Comparison of ENCODE assay signal across 9 cellular contexts in the genomic region with DNA sequence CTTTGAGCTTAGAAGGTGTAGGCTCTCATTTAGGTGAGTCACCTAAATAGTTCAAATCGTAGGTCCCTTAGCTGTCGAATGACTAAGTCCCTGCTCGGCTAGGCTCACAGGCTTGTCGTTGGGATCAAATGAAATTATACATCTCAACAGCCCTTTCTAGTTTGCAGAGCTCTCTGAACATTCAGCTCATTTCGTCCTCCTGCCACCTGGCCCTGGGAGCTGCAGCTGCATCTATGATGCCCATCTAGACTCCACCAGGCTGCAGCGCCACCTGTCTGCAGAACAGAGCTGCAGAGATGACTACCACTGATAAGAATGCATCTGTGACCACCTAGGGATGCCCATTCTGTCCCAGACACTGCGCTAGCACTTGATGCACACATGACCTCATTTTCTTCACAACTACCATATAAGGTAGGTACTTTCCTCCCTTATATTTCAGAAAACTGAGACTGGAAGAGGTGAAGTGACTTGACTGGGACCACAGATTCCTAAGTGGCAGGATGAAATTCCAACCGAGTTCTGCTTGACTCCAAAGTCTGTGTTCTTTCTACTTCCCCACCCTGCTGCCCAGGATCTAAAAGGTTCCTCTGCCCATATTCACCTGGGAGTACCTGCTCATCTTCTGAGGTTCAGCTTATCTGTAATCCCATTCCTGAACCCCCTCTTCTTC.
DNase-seq lines count a peak whose midpoint lies in the region; ATAC-seq and TF ChIP-seq lines count a peak whose summit lies in the region.
"Had no signal": no experiment of that assay in that cellular context is flagged by ENCODE, and none has a peak within 500 bp of the region (broad histone marks: within the 10 kb centered on the region; RNA-seq: fewer than 3 reads in every experiment).

No MANE protein-coding gene starts in this region.

- H3K4me3 ChIP-seq in WI38 (ENCODE audit: low read depth, low read length) (no peak overlapping the region), fibroblast of mammary gland (ENCODE audit: control insufficient read depth, low read depth, low read length) (no peak overlapping the region), uterus (no peak overlapping the region)

- no peak for TF ChIP-seq POLR2A in uterus (IDR thresholded peaks at IDR 0.05)

- peak overlapping the region; percentile 67 for H3K4me3 Mint-ChIP-seq in HFFc6
- H3K4me3 Mint-ChIP-seq: activated naive CD4-positive, alpha-beta T cell treated with anti-CD3 and anti-CD28 coated beads, Interleukin-2, amount 50 U/mL, for 24 hours had no signal

- H3K36me3 ChIP-seq in uterus, result no peaks in the 10 kb centered on the region

- TF ChIP-seq CTCF in HFFc6 (IDR thresholded peaks at IDR 0.05) (peak; percentile 92), WI38 (IDR thresholded peaks at IDR 0.05; ENCODE audit: low read depth, low read length) (peak; percentile 71), fibroblast of mammary gland (conservative IDR thresholded peaks at IDR 0.05; ENCODE audit: control insufficient read depth, insufficient read depth, low read depth, low read length) (peak; percentile 68), uterus (IDR thresholded peaks at IDR 0.05) (peak in 1 of 4 experiments; percentile 19)

- H3K27me3 ChIP-seq in uterus, result no peaks in the 10 kb centered on the region

- peak; percentile 11 for DNase-seq in G401 (ENCODE audit: low spot score)
- peak; percentile 89 for DNase-seq in HFFc6
- DNase-seq in NCI-H2029 (lab: John Stamatoyannopoulos, UW), result peak; percentile 82
- DNase-seq in fibroblast of mammary gland (ENCODE audit: low read depth), result peak; percentile 73
- DNase-seq in pons (ENCODE audit: low spot score), result peak; percentile 37
- DNase-seq in uterus, result no peak

- H3K27ac Mint-ChIP-seq in HFFc6, result peak overlapping the region; percentile 69
- H3K27ac Mint-ChIP-seq: activated naive CD4-positive, alpha-beta T cell treated with anti-CD3 and anti-CD28 coated beads, Interleukin-2, amount 50 U/mL, for 24 hours had no signal

- H3K4me1 ChIP-seq in uterus, result no peaks in the 10 kb centered on the region

- H3K36me3 Mint-ChIP-seq in HFFc6 (ENCODE audit: low read depth), result peaks cover 11% of the 10 kb centered on the region; the same call in 1 of the 2 replicates
- H3K36me3 Mint-ChIP-seq: activated naive CD4-positive, alpha-beta T cell treated with anti-CD3 and anti-CD28 coated beads, Interleukin-2, amount 50 U/mL, for 24 hours had no signal

- H3K27ac ChIP-seq in uterus, result no peak overlapping the region

- H3K9me3 Mint-ChIP-seq in HFFc6, result no peaks in the 10 kb centered on the region
- H3K9me3 Mint-ChIP-seq: activated naive CD4-positive, alpha-beta T cell treated with anti-CD3 and anti-CD28 coated beads, Interleukin-2, amount 50 U/mL, for 24 hours had no signal

- ATAC-seq in GM18873 (IDR thresholded peaks at IDR 0.05; ENCODE audit: low FRiP score, unreplicated experiment), result no peak

- H3K9me3 ChIP-seq in uterus, result no peaks in the 10 kb centered on the region

- intact Hi-C loops in uterus (cut with DNase I; ENCODE audit: low total_unique reads), result no loop called here

- in situ Hi-C loops in G401 (cut with HindIII; ENCODE audit: low sequenced_read_pairs), result no loop called here

- peaks cover 21% of the 10 kb centered on the region for H3K4me1 Mint-ChIP-seq in HFFc6 (ENCODE audit: low read depth)
- H3K4me1 Mint-ChIP-seq: activated naive CD4-positive, alpha-beta T cell treated with anti-CD3 and anti-CD28 coated beads, Interleukin-2, amount 50 U/mL, for 24 hours had no signal

- H3K27me3 Mint-ChIP-seq in HFFc6 (ENCODE audit: insufficient read depth), result no peaks in the 10 kb centered on the region

Comparison
In these comparisons a context has a peak if more than half of its experiments do, and no peak if none do; other contexts are left out.
1. DNase-seq: peak in G401 (single experiment), HFFc6 (single experiment), NCI-H2029 (single experiment), fibroblast of mammary gland (single experiment) and pons (single experiment); none in uterus (0 of 2).